9 cellular contexts compared by ENCODE assay signal in the genomic region with DNA sequence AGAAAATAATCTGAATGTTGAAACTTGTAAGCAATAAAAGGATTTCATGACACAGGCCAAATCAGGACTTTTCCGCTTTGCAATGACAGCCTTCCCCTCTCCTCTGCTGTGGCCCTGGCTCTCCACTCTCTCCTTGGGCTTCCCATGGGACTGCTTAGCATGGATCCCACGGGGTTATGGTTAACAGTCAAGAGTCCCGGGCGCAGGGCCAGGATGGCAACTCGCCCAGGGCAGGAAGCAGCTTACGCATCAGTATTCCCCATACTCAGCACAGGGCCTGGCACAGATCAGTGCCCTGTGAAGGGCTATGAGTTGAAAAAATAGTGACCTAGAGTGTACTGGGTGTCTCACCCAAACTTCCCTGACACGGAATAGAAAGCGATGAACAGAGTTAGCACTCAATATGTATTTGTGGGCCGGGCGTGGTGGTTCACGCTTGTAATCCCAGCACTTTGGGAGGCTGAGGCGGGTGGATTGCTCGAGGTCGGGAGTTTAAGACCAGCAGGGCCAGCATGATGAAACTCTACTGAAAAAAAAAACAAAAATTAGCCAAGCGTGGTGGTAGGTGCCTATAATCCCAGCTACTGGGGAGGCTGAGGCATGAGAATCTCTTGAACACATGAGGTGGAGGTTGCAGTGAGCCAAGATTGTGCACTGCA. TPM values are rescaled to one million over a fixed set of nuclear protein-coding genes. Genes with fewer than 3 reads are reported as not detected.
DNase-seq lines count a peak whose midpoint lies in the region; ATAC-seq and TF ChIP-seq lines count a peak whose summit lies in the region.
"Had no signal": no experiment of that assay in that cellular context is flagged by ENCODE, and none has a peak within 500 bp of the region (broad histone marks: within the 10 kb centered on the region; RNA-seq: fewer than 3 reads in every experiment).

No MANE protein-coding gene starts in this region.

- TF ChIP-seq EP300 in upper lobe of left lung (IDR thresholded peaks at IDR 0.05), result no peak

- no peaks in the 10 kb centered on the region for H3K27me3 ChIP-seq in upper lobe of left lung

- no peak for TF ChIP-seq CTCF in upper lobe of left lung (IDR thresholded peaks at IDR 0.05)

- H3K4me3 ChIP-seq in upper lobe of left lung, result no peak overlapping the region
- H3K4me3 ChIP-seq: PC-9 had no signal

- DNase-seq in NCI-H82 (lab: John Stamatoyannopoulos, UW) (peak; percentile 23), NCI-H82 treated with DMSO at 0.1 percent for 48 hours (lab: John Stamatoyannopoulos, UW; ENCODE audit: unreplicated experiment) (no peak), amniotic epithelial cell (ENCODE audit: low read depth) (peak; percentile 66), iris pigment epithelial cell (ENCODE audit: low read depth) (peak; percentile 73), upper lobe of left lung (peak; percentile 90 to 94), NCI-H748 treated with DMSO at 0.1 percent for 48 hours (lab: John Stamatoyannopoulos, UW) (no peak), erythroblast (lab: John Stamatoyannopoulos, UW) (no peak)

- H3K27ac ChIP-seq in upper lobe of left lung, result peak overlapping the region in 1 of 4 donors; percentile 41
- H3K27ac ChIP-seq: PC-9 had no signal

- no peaks in the 10 kb centered on the region for H3K9me3 ChIP-seq in upper lobe of left lung

- no peaks in the 10 kb centered on the region for H3K36me3 ChIP-seq in upper lobe of left lung

- ATAC-seq in upper lobe of left lung (ENCODE audit: low FRiP score in 2 of 2) (peak; percentile 21 to 88), HG03571 (IDR thresholded peaks at IDR 0.05; ENCODE audit: unreplicated experiment) (no peak)

- 40 to 52% methylated on average over 15 of the region's 15 CpGs for WGBS in upper lobe of left lung, 2 donors

- peaks cover 15 to 26% (median 20%) of the 10 kb centered on the region in 4 donors for H3K4me1 ChIP-seq in upper lobe of left lung

- no peak for TF ChIP-seq POLR2A in upper lobe of left lung (IDR thresholded peaks at IDR 0.05)
- no peak for TF ChIP-seq POLR2A in erythroblast (IDR thresholded peaks at IDR 0.05; ENCODE audit: low read length)

RNA-seq across cellular contexts. Expression of a gene that starts 29.1 kb away (rescaled TPM):
- under 1 TPM in 2 of 6 donors, not detected in 4; 0.09 to 0.24 TPM for total RNA-seq in upper lobe of left lung

Comparison
In these comparisons a context has a peak if more than half of its experiments do, and no peak if none do; other contexts are left out.
1. DNase-seq: peak in NCI-H82 (single experiment), amniotic epithelial cell (single experiment), iris pigment epithelial cell (single experiment) and upper lobe of left lung (2 of 2); none in NCI-H82 treated with DMSO at 0.1 percent for 48 hours (single experiment), NCI-H748 treated with DMSO at 0.1 percent for 48 hours (single experiment) and erythroblast (0 of 2).